Comparison of ENCODE assay signal across 1 cellular context in genomic region chr10:32073676-32074075, GRCh38.
TF ChIP-seq lines count a peak whose summit lies in the region.

No MANE protein-coding gene starts in this region.

TF ChIP-seq in HepG2, 621 proteins besides CTCF, POLR2A, EP300 and RAD21:
- TF ChIP-seq ZIK1 (CRISPR knock-in tag; IDR thresholded peaks at IDR 0.05; ENCODE audit: borderline replicate concordance, low read depth) = no peak
- TF ChIP-seq ZNF556 (CRISPR knock-in tag; IDR thresholded peaks at IDR 0.05; ENCODE audit: borderline replicate concordance) = no peak
- TF ChIP-seq HDAC1 (CRISPR knock-in tag; IDR thresholded peaks at IDR 0.05) = no peak
- no peak for TF ChIP-seq ATF4 (CRISPR knock-in tag; IDR thresholded peaks at IDR 0.05)
- no peak for TF ChIP-seq ZNF275 (CRISPR knock-in tag; IDR thresholded peaks at IDR 0.05; ENCODE audit: borderline replicate concordance)
- no peak for TF ChIP-seq ZNF362 (CRISPR knock-in tag; IDR thresholded peaks at IDR 0.05; ENCODE audit: borderline replicate concordance)
- TF ChIP-seq NFAT5 (CRISPR knock-in tag; IDR thresholded peaks at IDR 0.05) = no peak
- TF ChIP-seq ZBTB26 (CRISPR knock-in tag; IDR thresholded peaks at IDR 0.05; ENCODE audit: borderline replicate concordance) = no peak
- no peak for TF ChIP-seq RFX5 (IDR thresholded peaks at IDR 0.05; ENCODE audit: low read depth, low read length)
- no peak for TF ChIP-seq PTBP1 (IDR thresholded peaks at IDR 0.05; ENCODE audit: low read depth, low read length, poor library complexity, severe bottlenecking)
- no peak for TF ChIP-seq ZNF17 (CRISPR knock-in tag; IDR thresholded peaks at IDR 0.05)
TF ChIP-seq in HepG2: peak in this region for 0.
